10 cellular contexts compared by ENCODE assay signal in genomic region chr9:16676547-16676946, GRCh38.
"Had no signal": no experiment of that assay in that cellular context is flagged by ENCODE, and none has a peak within 500 bp of the region (broad histone marks: within the 10 kb centered on the region; RNA-seq: fewer than 3 reads in every experiment).

No MANE protein-coding gene starts in this region.

- H3K36me3 Mint-ChIP-seq: IgD-negative memory B cell had no signal

- ATAC-seq: HCT116, HepG2 had no signal

- H3K27me3 Mint-ChIP-seq: IgD-negative memory B cell had no signal

- H3K27ac Mint-ChIP-seq: IgD-negative memory B cell had no signal

- FAIRE-seq: HepG2 had no signal

- H3K4me1 Mint-ChIP-seq: IgD-negative memory B cell had no signal

- H3K4me3 ChIP-seq: GM23248, HAP-1 had no signal

- H3K4me2 ChIP-seq: KMS-11 had no signal

- H3K9me3 ChIP-seq: HAP-1 had no signal

- H3K27ac ChIP-seq: GM23248, HL-60, KMS-11 had no signal

- H3K4me3 Mint-ChIP-seq: IgD-negative memory B cell had no signal

- DNase-seq: GM23248, GOT3, H7, KBM-7 had no signal
